ENCODE assay signal across 1 cellular context in genomic region chr5:65043843-65044359, GRCh38.
TF ChIP-seq lines count a peak whose summit lies in the region.

No MANE protein-coding gene starts in this region.

TF ChIP-seq in WTC11, 78 proteins besides CTCF, POLR2A, EP300 and RAD21 (continued from another document):
- TF ChIP-seq, protein P1, sequence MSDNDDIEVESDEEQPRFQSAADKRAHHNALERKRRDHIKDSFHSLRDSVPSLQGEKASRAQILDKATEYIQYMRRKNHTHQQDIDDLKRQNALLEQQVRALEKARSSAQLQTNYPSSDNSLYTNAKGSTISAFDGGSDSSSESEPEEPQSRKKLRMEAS (CRISPR knock-in tag; IDR thresholded peaks at IDR 0.05), result no peak
- TF ChIP-seq NR3C1 (CRISPR knock-in tag; conservative IDR thresholded peaks at IDR 0.05; ENCODE audit: low read depth), result no peak
